ENCODE assay signal across 8 cellular contexts in genomic region chr2:26692814-26693286, GRCh38. TPM values are rescaled to one million over a fixed set of nuclear protein-coding genes. Genes with fewer than 3 reads are reported as not detected.
A peak's percentile ranks its signal among the peaks of the same experiment; 100 is the strongest.
DNase-seq lines count a peak whose midpoint lies in the region; ATAC-seq and TF ChIP-seq lines count a peak whose summit lies in the region.

No MANE protein-coding gene starts in this region.

- DNase-seq in COLO668 (lab: John Stamatoyannopoulos, UW; ENCODE audit: unreplicated experiment) (peak; percentile 69), NCI-H146 treated with DMSO at 0.1 percent for 48 hours (lab: John Stamatoyannopoulos, UW; ENCODE audit: unreplicated experiment) (peak; percentile 55), epithelial cell of esophagus (ENCODE audit: low read depth) (peak; percentile 44), omental fat pad (ENCODE audit: low spot score) (no peak), NCI-H2029 (lab: John Stamatoyannopoulos, UW) (no peak), NCI-H510A treated with DMSO at 0.1 percent for 48 hours (lab: John Stamatoyannopoulos, UW) (no peak)
- no peak for DNase-seq in stimulated activated naive CD4-positive, alpha-beta T cell treated with Interleukin-2 at 50 U/mL for 16 hours (lab: John Stamatoyannopoulos, UW)

- H3K4me3 ChIP-seq in epithelial cell of esophagus (ENCODE audit: low read length) = no peak overlapping the region

- TF ChIP-seq CTCF in epithelial cell of esophagus (IDR thresholded peaks at IDR 0.05; ENCODE audit: insufficient read depth, low read depth, low read length, missing control alignments) (no peak), omental fat pad (IDR thresholded peaks at IDR 0.05) (no peak)

- ATAC-seq in omental fat pad (ENCODE audit: low FRiP score) (peak; percentile 23), HG02678 (IDR thresholded peaks at IDR 0.05; ENCODE audit: unreplicated experiment) (no peak)

RNA-seq across cellular contexts. Expression of gene KCNK3, which starts 0.3 kb away (rescaled TPM):
- total RNA-seq in omental fat pad = 1 to 10 TPM; 1.6 to 7.7 (median 3.5) TPM

RNA-seq across cellular contexts. Expression of gene CIB4, which starts 51.7 kb away (rescaled TPM):
- not detected for total RNA-seq in omental fat pad

Comparison
In these comparisons a context has a peak if more than half of its experiments do, and no peak if none do; other contexts are left out.
1. DNase-seq: peak in COLO668 (single experiment), NCI-H146 treated with DMSO at 0.1 percent for 48 hours (single experiment) and epithelial cell of esophagus (single experiment); none in omental fat pad (single experiment), NCI-H2029 (single experiment), stimulated activated naive CD4-positive, alpha-beta T cell treated with Interleukin-2 at 50 U/mL for 16 hours (single experiment) and NCI-H510A treated with DMSO at 0.1 percent for 48 hours (single experiment).